Comparison of ENCODE assay signal across 6 cellular contexts in the genomic region with DNA sequence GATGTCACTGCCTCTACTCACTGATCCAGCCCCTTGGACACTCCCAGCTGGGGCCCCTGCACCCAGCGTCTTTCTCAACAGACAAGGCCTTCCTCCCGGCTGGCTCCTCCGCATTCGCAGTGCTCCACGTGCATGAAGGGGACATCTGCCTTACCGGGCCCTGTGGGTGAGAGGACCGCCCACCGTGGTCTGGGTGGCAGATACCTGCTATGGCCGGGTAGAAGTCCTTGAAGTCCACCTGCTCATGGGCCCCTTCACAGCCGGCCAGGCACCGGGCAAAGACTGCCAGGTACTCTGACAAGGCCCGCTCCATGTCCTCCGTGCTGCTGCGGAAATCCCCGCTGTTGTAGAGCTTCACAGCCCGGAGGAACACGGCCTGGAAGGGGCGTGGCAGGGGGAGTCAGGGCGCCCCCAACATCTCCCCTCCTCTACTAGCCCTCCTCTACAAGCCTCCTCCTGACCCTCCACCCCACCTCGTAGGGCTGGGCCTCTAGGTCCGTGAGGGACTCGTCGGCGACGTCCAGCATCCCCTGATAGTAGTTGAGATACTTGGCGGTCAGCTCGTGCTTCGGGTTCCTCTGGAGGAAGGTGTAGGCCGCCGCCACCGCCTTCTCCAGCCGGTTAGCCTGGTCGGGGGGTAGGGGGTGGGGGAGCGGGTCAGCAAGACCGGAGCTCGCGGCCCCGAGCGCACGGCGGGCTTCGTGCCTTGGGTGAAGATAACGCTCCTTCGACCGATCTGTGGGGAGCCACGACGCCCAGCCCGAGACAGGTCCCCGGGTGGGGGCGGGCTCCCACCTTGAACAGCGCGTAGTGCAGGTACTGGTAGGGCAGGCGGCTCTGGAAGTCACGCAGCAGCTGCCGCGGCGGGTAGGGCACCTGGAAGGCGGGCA. TPM values are rescaled to one million over a fixed set of nuclear protein-coding genes. Genes with fewer than 3 reads are reported as not detected.
A peak's percentile ranks its signal among the peaks of the same experiment; 100 is the strongest.
DNase-seq lines count a peak whose midpoint lies in the region; TF ChIP-seq lines count a peak whose summit lies in the region.

No MANE protein-coding gene starts in this region.

- peaks cover 3% of the 10 kb centered on the region for H3K36me3 Mint-ChIP-seq in progenitor cell of endocrine pancreas (ENCODE audit: insufficient read depth)

- H3K27me3 Mint-ChIP-seq in progenitor cell of endocrine pancreas, result no peaks in the 10 kb centered on the region

- no peak overlapping the region for H3K27ac Mint-ChIP-seq in progenitor cell of endocrine pancreas

- TF ChIP-seq CTCF in progenitor cell of endocrine pancreas (IDR thresholded peaks at IDR 0.05; ENCODE audit: unreplicated experiment), result no peak

- H3K4me3 Mint-ChIP-seq in progenitor cell of endocrine pancreas (ENCODE audit: low read depth), result peak overlapping the region; percentile 72

- no peaks in the 10 kb centered on the region for H3K9me3 Mint-ChIP-seq in progenitor cell of endocrine pancreas (ENCODE audit: low read depth)

- H3K4me1 Mint-ChIP-seq in progenitor cell of endocrine pancreas (ENCODE audit: low read depth), result peaks cover 19% of the 10 kb centered on the region

- DNase-seq in NCI-H1092 treated with DMSO at 0.1 percent for 48 hours (lab: John Stamatoyannopoulos, UW) (peak; percentile 60), NCI-H1092 (lab: John Stamatoyannopoulos, UW) (no peak), dermis blood vessel endothelial cell (peak; percentile 15), progenitor cell of endocrine pancreas (ENCODE audit: low spot score, unreplicated experiment) (no peak), NCI-H226 (no peak), DMS79 treated with DMSO at 0.1 percent for 48 hours (lab: John Stamatoyannopoulos, UW) (no peak)

RNA-seq across cellular contexts. Expression of a gene that starts 0.8 kb away (rescaled TPM):
- total RNA-seq in dermis blood vessel endothelial cell (65.4 and 79.3 TPM in 2 replicates), progenitor cell of endocrine pancreas (30.4 and 31.7 TPM in 2 replicates)

RNA-seq across cellular contexts. Expression of a gene that starts 1.9 kb away (rescaled TPM):
- total RNA-seq in dermis blood vessel endothelial cell (186 and 244 TPM in 2 replicates), progenitor cell of endocrine pancreas (154 and 155 TPM in 2 replicates)

RNA-seq across cellular contexts. Expression of a gene that starts 24.4 kb away (rescaled TPM):
- total RNA-seq in dermis blood vessel endothelial cell (416 and 862 TPM in 2 replicates), progenitor cell of endocrine pancreas (195 and 199 TPM in 2 replicates)

RNA-seq across cellular contexts. Expression of a gene that starts 25.1 kb away (rescaled TPM):
- total RNA-seq in dermis blood vessel endothelial cell, result 53.0 and 102 TPM in 2 replicates
- total RNA-seq in progenitor cell of endocrine pancreas, result 105 and 115 TPM in 2 replicates

RNA-seq across cellular contexts. Expression of a gene that starts 26.7 kb away (rescaled TPM):
- total RNA-seq in dermis blood vessel endothelial cell (0.05 TPM in 1 of 2 replicates, not detected in the other), progenitor cell of endocrine pancreas (not detected in 2 replicates)

Comparison
In these comparisons a context has a peak if more than half of its experiments do, and no peak if none do; other contexts are left out.
1. DNase-seq: peak in NCI-H1092 treated with DMSO at 0.1 percent for 48 hours (single experiment) and dermis blood vessel endothelial cell (single experiment); none in NCI-H1092 (single experiment), progenitor cell of endocrine pancreas (single experiment), NCI-H226 (single experiment) and DMS79 treated with DMSO at 0.1 percent for 48 hours (single experiment).